ENCODE assay signal across 12 cellular contexts in genomic region chr14:51398898-51399297, GRCh38.
DNase-seq lines count a peak whose midpoint lies in the region; TF ChIP-seq lines count a peak whose summit lies in the region.
"Had no signal": no experiment of that assay in that cellular context is flagged by ENCODE, and none has a peak within 500 bp of the region (broad histone marks: within the 10 kb centered on the region; RNA-seq: fewer than 3 reads in every experiment).

No MANE protein-coding gene starts in this region.

- H2BK15ac ChIP-seq in H9 (ENCODE audit: low read depth, low read length) = no peak overlapping the region

- H3K27me3 ChIP-seq in H9 (ENCODE audit: insufficient read depth, low read length) = no peaks in the 10 kb centered on the region
- no peaks in the 10 kb centered on the region for H3K27me3 ChIP-seq in smooth muscle cell (ENCODE audit: low read depth)
- H3K27me3 ChIP-seq in SJCRH30 = no peaks in the 10 kb centered on the region

- H3K18ac ChIP-seq in H9 (ENCODE audit: insufficient read length, low read depth, low read length) = no peak overlapping the region

- DNase-seq in H9 = no peak
- DNase-seq in SW 1271 (lab: John Stamatoyannopoulos, UW) = peak; percentile 82 to 83
- DNase-seq in fibroblast of pulmonary artery (ENCODE audit: low read depth) = peak; percentile 81
- DNase-seq in smooth muscle cell (lab: John Stamatoyannopoulos, UW; ENCODE audit: unreplicated experiment) = no peak
- no peak for DNase-seq in SJCRH30
- DNase-seq in NCI-H510A (lab: John Stamatoyannopoulos, UW) = no peak
- no peak for DNase-seq in ureter (ENCODE audit: low spot score)
- no peak for DNase-seq in NCI-H2029 (lab: John Stamatoyannopoulos, UW)
- DNase-seq: activated CD8-positive, alpha-beta T cell treated with anti-CD3 and anti-CD28 coated beads, Interleukin-2, amount 10 ng/mL, durations not matched to agents 7 days and 5 days; GDM1; midbrain; substantia nigra had no signal

- H3K36me3 Mint-ChIP-seq in H9 (ENCODE audit: insufficient read depth in 1 of 3, low read depth in 3 of 3) = no peaks in the 10 kb centered on the region

- no peak overlapping the region for H3K4me3 ChIP-seq in fibroblast of pulmonary artery (replicated peaks; ENCODE audit: low read depth, low read length)
- H3K4me3 ChIP-seq in smooth muscle cell = no peak overlapping the region
- H3K4me3 ChIP-seq in SJCRH30 = no peak overlapping the region

- WGBS in H9 (ENCODE audit: extremely low coverage, insufficient read length, low lambda C conversion rate) = no CpG with 5 or more reads among the region's 4 CpGs
- 68% methylated on average over 4 of the region's 4 CpGs for WGBS in smooth muscle cell (ENCODE audit: low lambda C conversion rate)

- H3K9ac ChIP-seq in H9 (ENCODE audit: extremely low read depth, insufficient read length, low read length) (no peak overlapping the region), smooth muscle cell (ENCODE audit: low read depth) (no peak overlapping the region)

- H2BK5ac ChIP-seq in H9 (ENCODE audit: insufficient read length, low read length) = no peak overlapping the region

- peak overlapping the region; percentile 5 for H2AFZ ChIP-seq in H9 (ENCODE audit: low read length)
- H2AFZ ChIP-seq in smooth muscle cell (ENCODE audit: low read depth) = peak overlapping the region; percentile 36

- H3K4me2 ChIP-seq in H9 (ENCODE audit: insufficient read depth, insufficient read length, low read length) (no peak overlapping the region), smooth muscle cell (no peak overlapping the region)

- no peak overlapping the region for H2BK20ac ChIP-seq in H9 (ENCODE audit: low read depth, low read length, poor library complexity, severe bottlenecking)

- no peak for TF ChIP-seq CTCF in H9 (conservative IDR thresholded peaks at IDR 0.05)
- peak; percentile 11 for TF ChIP-seq CTCF in fibroblast of pulmonary artery (IDR thresholded peaks at IDR 0.05; ENCODE audit: low read length, missing control alignments)
- no peak for TF ChIP-seq CTCF in smooth muscle cell (IDR thresholded peaks at IDR 0.05; ENCODE audit: borderline replicate concordance, insufficient read depth, poor library complexity, severe bottlenecking)

- H3K27ac ChIP-seq in H9 (ENCODE audit: insufficient read length, low read depth, low read length) (no peak overlapping the region), smooth muscle cell (ENCODE audit: low read depth) (peak overlapping the region; percentile 96), SJCRH30 (no peak overlapping the region)

- H2BK120ac ChIP-seq in H9 (ENCODE audit: low read depth, low read length, poor library complexity, severe bottlenecking) = no peak overlapping the region

- no peak overlapping the region for H4K5ac ChIP-seq in H9 (ENCODE audit: insufficient read length, low read depth, low read length)

- no peak overlapping the region for H2AK5ac ChIP-seq in H9 (ENCODE audit: insufficient read length, low read length)

- no peak overlapping the region for H3K14ac ChIP-seq in H9 (ENCODE audit: insufficient read depth, low read length)

- H3K9me3 Mint-ChIP-seq in H9 = no peaks in the 10 kb centered on the region

- H3K56ac ChIP-seq in H9 (ENCODE audit: insufficient read length, low read depth, low read length) = no peak overlapping the region

- no peaks in the 10 kb centered on the region for H3K27me3 Mint-ChIP-seq in H9 (ENCODE audit: low read depth)

- no peaks in the 10 kb centered on the region for H3K79me2 ChIP-seq in H9 (ENCODE audit: insufficient read depth, low read length)
- no peaks in the 10 kb centered on the region for H3K79me2 ChIP-seq in smooth muscle cell (ENCODE audit: low read depth)

- peaks cover 16 to 20% of the 10 kb centered on the region in 2 experiments for H3K4me1 Mint-ChIP-seq in H9

- peaks cover 16% of the 10 kb centered on the region for H3F3A ChIP-seq in smooth muscle cell (ENCODE audit: low read depth)

- H3K23ac ChIP-seq in H9 (ENCODE audit: insufficient read length, low read depth, low read length) = no peak overlapping the region

- no peak overlapping the region for H4K8ac ChIP-seq in H9 (replicated peaks; ENCODE audit: insufficient read length, low read depth, low read length)

- no peaks in the 10 kb centered on the region for H3K23me2 ChIP-seq in H9 (ENCODE audit: insufficient read length, low read depth, low read length, poor library complexity, severe bottlenecking)

- H4K20me1 ChIP-seq in H9 (ENCODE audit: control insufficient read depth, insufficient read depth, insufficient read length) (no peaks in the 10 kb centered on the region), smooth muscle cell (ENCODE audit: low read depth) (no peaks in the 10 kb centered on the region)

- no peak overlapping the region; a peak in 1 of 7 replicates for H3K27ac Mint-ChIP-seq in H9
- H3K27ac Mint-ChIP-seq: activated CD8-positive, alpha-beta T cell treated with anti-CD3 and anti-CD28 coated beads, Interleukin-2, amount 10 ng/mL, durations not matched to agents 7 days and 5 days had no signal

- H2BK12ac ChIP-seq in H9 (ENCODE audit: insufficient read length, low read depth, low read length) = no peak overlapping the region

- H4K91ac ChIP-seq in H9 (ENCODE audit: insufficient read length, low read depth, low read length) = no peak overlapping the region

- no peaks in the 10 kb centered on the region for H3K79me1 ChIP-seq in H9 (ENCODE audit: insufficient read depth, low read depth, low read length, poor library complexity, severe bottlenecking)

- H3K9me3 ChIP-seq in H9 (ENCODE audit: control insufficient read depth, low read depth, low read length) (no peaks in the 10 kb centered on the region), smooth muscle cell (replicated peaks; ENCODE audit: low read depth) (no peaks in the 10 kb centered on the region), SJCRH30 (replicated peaks) (no peaks in the 10 kb centered on the region)

- no peaks in the 10 kb centered on the region for H3K36me3 ChIP-seq in smooth muscle cell (ENCODE audit: low read depth)
- no peaks in the 10 kb centered on the region for H3K36me3 ChIP-seq in SJCRH30

- H3T11ph ChIP-seq in H9 (ENCODE audit: low read length) = no peak overlapping the region

- no peak overlapping the region; a peak in 1 of 5 replicates for H3K4me3 Mint-ChIP-seq in H9
- H3K4me3 Mint-ChIP-seq: activated CD8-positive, alpha-beta T cell treated with anti-CD3 and anti-CD28 coated beads, Interleukin-2, amount 10 ng/mL, durations not matched to agents 7 days and 5 days had no signal

- no peak overlapping the region for H3K4ac ChIP-seq in H9 (ENCODE audit: low read depth, low read length)

- H3K4me1 ChIP-seq in H9 (ENCODE audit: insufficient read depth, low read length) (no peaks in the 10 kb centered on the region), smooth muscle cell (ENCODE audit: low read depth) (peaks cover 28% of the 10 kb centered on the region), SJCRH30 (peaks cover 16% of the 10 kb centered on the region)

Comparison
In these comparisons a context has a peak if more than half of its experiments do, and no peak if none do; other contexts are left out.
1. DNase-seq: peak in SW 1271 (2 of 2) and fibroblast of pulmonary artery (single experiment); none in H9 (single experiment), smooth muscle cell (single experiment), SJCRH30 (0 of 2), NCI-H510A (single experiment), ureter (single experiment) and NCI-H2029 (single experiment).